Comparison of ENCODE assay signal across 12 cellular contexts in genomic region chr12:124428792-124429281, GRCh38.
DNase-seq lines count a peak whose midpoint lies in the region; ATAC-seq and TF ChIP-seq lines count a peak whose summit lies in the region.
"Had no signal": no experiment of that assay in that cellular context is flagged by ENCODE, and none has a peak within 500 bp of the region (broad histone marks: within the 10 kb centered on the region; RNA-seq: fewer than 3 reads in every experiment).

No MANE protein-coding gene starts in this region.

- no peak overlapping the region for H3K4me3 Mint-ChIP-seq in dendritic cell treated with granulocyte-macrophage colony-stimulating factor and Interleukin-4, amounts not matched to agents 40 ng/mL and 50 ng/mL, for 4 days
- H3K4me3 Mint-ChIP-seq in mesothelial cell of epicardium, result no peak overlapping the region

- H3K9ac ChIP-seq in NT2/D1 (ENCODE audit: insufficient read length, low read depth) (peak overlapping the region; percentile 46), subcutaneous abdominal adipose tissue (ENCODE audit: low read length in 5 of 5) (peak overlapping the region in 1 of 5 donors; percentile 28)

- H3K9me3 ChIP-seq in NT2/D1 (ENCODE audit: insufficient read depth, low read length) (no peaks in the 10 kb centered on the region), subcutaneous abdominal adipose tissue (ENCODE audit: control insufficient read depth in 5 of 5, low read length in 5 of 5) (no peaks in the 10 kb centered on the region)

- peaks cover 45% of the 10 kb centered on the region for H3K4me1 ChIP-seq in NT2/D1 (ENCODE audit: insufficient read depth, insufficient read length)
- peaks cover 12 to 63% (median 50%) of the 10 kb centered on the region in 5 donors for H3K4me1 ChIP-seq in subcutaneous abdominal adipose tissue (ENCODE audit: control insufficient read depth in 5 of 5, insufficient read depth in 5 of 5, low read length in 5 of 5)

- intact Hi-C loops in dendritic cell treated with granulocyte-macrophage colony-stimulating factor and Interleukin-4, amounts not matched to agents 40 ng/mL and 50 ng/mL, for 4 days (cut with micrococcal nuclease), result no loop called here
- intact Hi-C loops in head of caudate nucleus (cut with DNase I), result no loop called here

- no peaks in the 10 kb centered on the region for H3K27me3 Mint-ChIP-seq in dendritic cell treated with granulocyte-macrophage colony-stimulating factor and Interleukin-4, amounts not matched to agents 40 ng/mL and 50 ng/mL, for 4 days
- no peaks in the 10 kb centered on the region for H3K27me3 Mint-ChIP-seq in mesothelial cell of epicardium (ENCODE audit: low read depth)

- H3K27ac ChIP-seq in subcutaneous abdominal adipose tissue (ENCODE audit: low read depth, low read length), result peak overlapping the region; percentile 16

- H3K36me3 ChIP-seq in NT2/D1 (ENCODE audit: insufficient read depth, insufficient read length, low read length) (peaks cover 71% of the 10 kb centered on the region), subcutaneous abdominal adipose tissue (ENCODE audit: control insufficient read depth in 5 of 5, insufficient read depth in 5 of 5, low read length in 5 of 5) (peaks cover 0 to 50% (median 45%) of the 10 kb centered on the region in 5 donors)

- H3K27ac Mint-ChIP-seq in dendritic cell treated with granulocyte-macrophage colony-stimulating factor and Interleukin-4, amounts not matched to agents 40 ng/mL and 50 ng/mL, for 4 days, result peak overlapping the region; percentile 50
- H3K27ac Mint-ChIP-seq in mesothelial cell of epicardium, result peak overlapping the region; percentile 59

- H3K9me3 Mint-ChIP-seq in dendritic cell treated with granulocyte-macrophage colony-stimulating factor and Interleukin-4, amounts not matched to agents 40 ng/mL and 50 ng/mL, for 4 days, result no peaks in the 10 kb centered on the region
- no peaks in the 10 kb centered on the region for H3K9me3 Mint-ChIP-seq in mesothelial cell of epicardium

- H3K27me3 ChIP-seq in NT2/D1 (ENCODE audit: insufficient read depth, insufficient read length), result no peaks in the 10 kb centered on the region
- H3K27me3 ChIP-seq in subcutaneous abdominal adipose tissue (ENCODE audit: control insufficient read depth in 5 of 5, insufficient read depth in 4 of 5, low read length in 5 of 5), result no peaks in the 10 kb centered on the region

- peaks cover 91% of the 10 kb centered on the region for H3K36me3 Mint-ChIP-seq in dendritic cell treated with granulocyte-macrophage colony-stimulating factor and Interleukin-4, amounts not matched to agents 40 ng/mL and 50 ng/mL, for 4 days (ENCODE audit: low read depth)
- peaks cover 22% of the 10 kb centered on the region for H3K36me3 Mint-ChIP-seq in mesothelial cell of epicardium

- peaks cover 59% of the 10 kb centered on the region for H3K4me1 Mint-ChIP-seq in dendritic cell treated with granulocyte-macrophage colony-stimulating factor and Interleukin-4, amounts not matched to agents 40 ng/mL and 50 ng/mL, for 4 days (ENCODE audit: low read depth)
- H3K4me1 Mint-ChIP-seq in mesothelial cell of epicardium, result peaks cover 8% of the 10 kb centered on the region

- no peak for TF ChIP-seq CTCF in mesothelial cell of epicardium (IDR thresholded peaks at IDR 0.05; ENCODE audit: unreplicated experiment)

- DNase-seq in NT2/D1 (ENCODE audit: low read depth, low spot score) (no peak), mesothelial cell of epicardium (ENCODE audit: low spot score in 2 of 2, unreplicated experiment in 2 of 2) (no peak), head of caudate nucleus (no peak), SK-N-DZ (ENCODE audit: low spot score) (no peak), SIG-M5 treated with dmso at 0.1 percent for 504 hours (lab: John Stamatoyannopoulos, UW; ENCODE audit: unreplicated experiment) (no peak)
- DNase-seq: activated CD4-positive, alpha-beta T cell treated with anti-CD3 and anti-CD28 coated beads for 4 hours; activated effector memory CD4-positive, alpha-beta T cell treated with anti-CD3 and anti-CD28 coated beads, Interleukin-2, amount 50 U/mL, for 16 hours; NCI-H510A treated with DMSO at 0.1 percent for 48 hours had no signal

- ATAC-seq in GM21723 (IDR thresholded peaks at IDR 0.05; ENCODE audit: unreplicated experiment), result no peak
- ATAC-seq: GM12878 had no signal

- no peak overlapping the region for H3K4me3 ChIP-seq in NT2/D1 (ENCODE audit: insufficient read length, low read depth)
- no peak overlapping the region for H3K4me3 ChIP-seq in subcutaneous abdominal adipose tissue (ENCODE audit: low read depth in 1 of 5, low read length in 5 of 5)
- H3K4me3 ChIP-seq: GM12878 had no signal
